ENCODE assay signal across 8 cellular contexts in the genomic region with DNA sequence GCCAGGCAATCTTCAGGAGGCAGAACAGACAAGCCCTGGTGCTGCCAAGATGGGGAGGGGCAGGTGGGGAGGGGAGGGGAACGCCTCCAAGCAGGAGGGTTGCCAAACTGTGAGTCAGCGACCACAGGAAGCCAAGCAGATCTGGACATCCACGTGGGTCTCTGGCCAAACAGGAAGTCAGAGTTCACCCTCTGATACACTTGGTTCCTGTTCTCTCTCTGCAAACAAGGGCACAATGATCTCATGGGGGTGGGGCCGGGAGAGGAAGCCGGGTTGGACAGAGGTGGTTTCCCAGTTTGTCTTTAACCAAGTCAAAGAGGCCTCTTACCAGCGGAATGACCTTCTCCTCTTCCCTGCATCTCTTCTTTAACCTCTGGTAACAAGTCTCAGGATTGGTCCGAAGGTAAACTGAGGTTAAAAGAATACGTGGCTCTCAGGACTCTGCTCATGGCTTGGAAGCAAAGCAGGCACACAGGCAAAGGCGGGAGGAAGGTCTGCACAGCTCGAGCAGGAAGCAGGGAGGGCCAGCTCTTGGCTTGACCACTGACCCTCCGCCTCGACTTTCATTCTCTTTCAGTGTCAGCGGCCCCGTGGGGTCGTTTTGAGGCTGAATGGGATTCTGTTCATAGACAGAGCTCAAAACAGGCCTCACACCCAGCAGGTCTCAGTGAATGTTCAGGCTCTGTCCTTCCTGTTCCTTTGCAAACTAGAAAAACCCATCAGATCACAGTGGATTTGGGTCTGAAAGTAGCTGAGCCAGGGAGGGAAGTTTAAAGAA. TPM values are rescaled to one million over a fixed set of nuclear protein-coding genes. Genes with fewer than 3 reads are reported as not detected.
DNase-seq lines count a peak whose midpoint lies in the region; ATAC-seq and TF ChIP-seq lines count a peak whose summit lies in the region.

No MANE protein-coding gene starts in this region.

- peak overlapping the region; percentile 57 for H2AK5ac ChIP-seq in trophoblast cell (ENCODE audit: low read length)

- no CpG with 5 or more reads among the region's 15 CpGs for WGBS in trophoblast cell (ENCODE audit: extremely low coverage, insufficient coverage, insufficient read length)
- whole genome bisulfite sequencing in tibial nerve, 2 donors, result 1 to 4% methylated on average over 15 of the region's 15 CpGs

- no peak overlapping the region for H3K23ac ChIP-seq in trophoblast cell (ENCODE audit: low read length)

- H2BK5ac ChIP-seq in trophoblast cell (ENCODE audit: low read depth, low read length, poor library complexity), result peak overlapping the region; percentile 28

- DNase-seq in CD14-positive monocyte (ENCODE audit: low spot score) (peak; percentile 99), SIG-M5 (lab: John Stamatoyannopoulos, UW) (peak; percentile 82), glomerular endothelial cell (ENCODE audit: extremely low read depth, low read depth, low spot score) (peak; percentile 98), trophoblast cell (peak; percentile 93 to 94), tibial nerve (ENCODE audit: low spot score in 2 of 2) (peak; percentile 94 to 99)
- peak; percentile 47 for DNase-seq in activated naive CD4-positive, alpha-beta T cell treated with anti-CD3 and anti-CD28 coated beads, Interleukin-2, amount 50 U/mL, for 16 hours

- H2BK12ac ChIP-seq in trophoblast cell (ENCODE audit: low read length), result peak overlapping the region; percentile 61

- peak overlapping the region; percentile 56 for H3K27ac ChIP-seq in trophoblast cell (ENCODE audit: low read depth, low read length)
- peak overlapping the region; percentile 87 to 99 (median 98) for H3K27ac ChIP-seq in tibial nerve

- H3K4ac ChIP-seq in trophoblast cell (ENCODE audit: low read depth, low read length), result no peak overlapping the region

- peak overlapping the region; percentile 99 to 100 (median 100) for H3K27ac Mint-ChIP-seq in CD14-positive monocyte

- peak overlapping the region; percentile 22 for H3K18ac ChIP-seq in trophoblast cell (ENCODE audit: low read length)

- no peaks in the 10 kb centered on the region for H3K36me3 ChIP-seq in trophoblast cell (ENCODE audit: control insufficient read depth in 1 of 2, insufficient read depth in 2 of 2, low read length in 2 of 2)
- H3K36me3 ChIP-seq in tibial nerve, result peaks cover 0 to 9% (median 0%) of the 10 kb centered on the region in 3 donors

- TF ChIP-seq EP300 in tibial nerve (IDR thresholded peaks at IDR 0.05), result peak; percentile 95 to 98

- H4K12ac ChIP-seq in trophoblast cell (ENCODE audit: low read depth, low read length), result peak overlapping the region; percentile 61

- H3K9me3 ChIP-seq in trophoblast cell (ENCODE audit: insufficient read depth, low read depth, low read length), result peaks cover 2% of the 10 kb centered on the region
- H3K9me3 ChIP-seq in tibial nerve, result no peaks in the 10 kb centered on the region

- peak overlapping the region; percentile 32 for H2AFZ ChIP-seq in trophoblast cell (ENCODE audit: insufficient read depth, low read length, poor library complexity)

- peak; percentile 97 for ATAC-seq in GM19438 (IDR thresholded peaks at IDR 0.05; ENCODE audit: low read depth, unreplicated experiment)
- peak; percentile 97 for ATAC-seq in HG03571 (IDR thresholded peaks at IDR 0.05; ENCODE audit: unreplicated experiment)

- peak overlapping the region; percentile 81 for H4K8ac ChIP-seq in trophoblast cell (ENCODE audit: low read depth, low read length)

- H3K4me3 Mint-ChIP-seq in CD14-positive monocyte, result peak overlapping the region; percentile 81 to 93

- peaks cover 92% of the 10 kb centered on the region for H3K4me1 Mint-ChIP-seq in CD14-positive monocyte

- H3K14ac ChIP-seq in trophoblast cell (ENCODE audit: low read length), result peak overlapping the region; percentile 59

- peaks cover 2% of the 10 kb centered on the region for H3K79me2 ChIP-seq in trophoblast cell (ENCODE audit: control insufficient read depth, insufficient read depth, low read length, poor library complexity)

- peaks cover 50 to 81% of the 10 kb centered on the region in 2 donors for H3K36me3 Mint-ChIP-seq in CD14-positive monocyte

- H3K4me3 ChIP-seq in trophoblast cell (ENCODE audit: low read depth, low read length), result no peak overlapping the region
- H3K4me3 ChIP-seq in tibial nerve, result peak overlapping the region; percentile 5 to 41 (median 24)

- no peaks in the 10 kb centered on the region for H3K9me3 Mint-ChIP-seq in CD14-positive monocyte

- peaks cover 26 to 32% of the 10 kb centered on the region in 2 experiments for H3K4me1 ChIP-seq in trophoblast cell (ENCODE audit: control insufficient read depth in 1 of 2, insufficient read depth in 2 of 2, low read length in 2 of 2)
- H3K4me1 ChIP-seq in tibial nerve, result peaks cover 15 to 87% (median 67%) of the 10 kb centered on the region in 4 donors

- peak overlapping the region; percentile 72 for H2BK120ac ChIP-seq in trophoblast cell (ENCODE audit: insufficient read depth, low read length, poor library complexity)

- peak overlapping the region; percentile 79 for H4K91ac ChIP-seq in trophoblast cell (ENCODE audit: low read depth, low read length)

- H3K9ac ChIP-seq in trophoblast cell (ENCODE audit: low read length), result no peak overlapping the region

- peaks cover 0 to 2% (median 0%) of the 10 kb centered on the region in 3 donors for H3K27me3 Mint-ChIP-seq in CD14-positive monocyte (ENCODE audit: low read depth in 3 of 3)

- peaks cover 10% of the 10 kb centered on the region for H3K79me1 ChIP-seq in trophoblast cell (ENCODE audit: low read length)

- intact Hi-C loops in CD14-positive monocyte (cut with micrococcal nuclease), result loop anchor here (2.0 to 10.0 kb wide), 4 partner anchors 35 to 312 kb away; a partner anchor contains a TSS

- H3K27me3 ChIP-seq in trophoblast cell (ENCODE audit: insufficient read depth, low read length) (no peaks in the 10 kb centered on the region), tibial nerve (no peaks in the 10 kb centered on the region)

- TF ChIP-seq CTCF in CD14-positive monocyte (IDR thresholded peaks at IDR 0.05) (no peak), tibial nerve (IDR thresholded peaks at IDR 0.05) (no peak)

- H3K4me2 ChIP-seq in trophoblast cell (ENCODE audit: low read length), result no peak overlapping the region

- TF ChIP-seq POLR2A in tibial nerve (IDR thresholded peaks at IDR 0.05), result peak in 1 of 2 donors; percentile 66

RNA-seq across cellular contexts. Expression of a gene that starts 32.9 kb away (rescaled TPM):
- 10 to 100 TPM; 29.8 to 38.9 TPM for polyA plus RNA-seq in CD14-positive monocyte
- total RNA-seq in glomerular endothelial cell (24.7 and 46.4 TPM in 2 replicates), tibial nerve (10 to 100 TPM; 42.3 to 81.8 (median 64.7) TPM)
- polyA plus RNA-seq in trophoblast cell (2013), result 3.4 and 3.7 TPM in 2 replicates

RNA-seq across cellular contexts. Expression of a gene that starts 35.4 kb away (rescaled TPM):
- 100 to 1,000 TPM; 374 to 430 TPM for polyA plus RNA-seq in CD14-positive monocyte
- total RNA-seq in glomerular endothelial cell, result 73.5 and 85.1 TPM in 2 replicates
- 27.2 and 28.1 TPM in 2 replicates for polyA plus RNA-seq in trophoblast cell (2013)
- 10 to 100 TPM; 31.8 to 75.4 (median 35.6) TPM for total RNA-seq in tibial nerve

RNA-seq across cellular contexts. Expression of a gene that starts 49.2 kb away (rescaled TPM):
- 1 to 10 TPM; 1.6 to 2.5 TPM for polyA plus RNA-seq in CD14-positive monocyte
- total RNA-seq in glomerular endothelial cell (1.7 and 2.9 TPM in 2 replicates), tibial nerve (1 to 10 TPM in 3 of 4 donors, not detected in 1; 2.0 to 5.1 (median 2.1) TPM)
- polyA plus RNA-seq in trophoblast cell (2013), result 1.4 TPM in 2 replicates

Comparison
In these comparisons a context has a peak if more than half of its experiments do, and no peak if none do; other contexts are left out.
1. DNase-seq: peak in every context shown above with its lines; median percentile 99 in CD14-positive monocyte; 98 in glomerular endothelial cell; 96 in tibial nerve; 94 in trophoblast cell; 82 in SIG-M5; 47 in activated naive CD4-positive, alpha-beta T cell treated with anti-CD3 and anti-CD28 coated beads, Interleukin-2, amount 50 U/mL, for 16 hours.